Comparison of ENCODE assay signal across 22 cellular contexts in genomic region chr1:230938924-230939368, GRCh38. TPM values are rescaled to one million over a fixed set of nuclear protein-coding genes. Genes with fewer than 3 reads are reported as not detected.
DNase-seq lines count a peak whose midpoint lies in the region; ATAC-seq and TF ChIP-seq lines count a peak whose summit lies in the region.
"Had no signal": no experiment of that assay in that cellular context is flagged by ENCODE, and none has a peak within 500 bp of the region (broad histone marks: within the 10 kb centered on the region; RNA-seq: fewer than 3 reads in every experiment).

No MANE protein-coding gene starts in this region.

- intact Hi-C loops in naive thymus-derived CD4-positive, alpha-beta T cell (cut with micrococcal nuclease): loop anchor here in 1 of 2 donors (5.0 kb wide), 1 partner anchor 38 kb away; the partner anchor contains the start of genes ARV1 and TTC13

- H3K4me3 ChIP-seq in naive thymus-derived CD4-positive, alpha-beta T cell (ENCODE audit: low read length): no peak overlapping the region
- H3K4me3 ChIP-seq in suprapubic skin: no peak overlapping the region
- H3K4me3 ChIP-seq: breast epithelium, lung had no signal

- no peak overlapping the region for H3K27ac ChIP-seq in naive thymus-derived CD4-positive, alpha-beta T cell (ENCODE audit: low read depth, low read length)
- no peak overlapping the region for H3K27ac ChIP-seq in suprapubic skin
- H3K27ac ChIP-seq: breast epithelium had no signal

- peaks cover 10% of the 10 kb centered on the region for H3K4me1 Mint-ChIP-seq in activated naive CD8-positive, alpha-beta T cell treated with anti-CD3 and anti-CD28 coated beads, Interleukin-2, amount 10 ng/mL, durations not matched to agents 7 days and 5 days
- peaks cover 2% of the 10 kb centered on the region for H3K4me1 Mint-ChIP-seq in activated naive CD8-positive, alpha-beta T cell treated with anti-CD3 and anti-CD28 coated beads, Interleukin-2, amount 50 U/mL, for 24 hours
- peaks cover 24% of the 10 kb centered on the region for H3K4me1 Mint-ChIP-seq in central memory CD8-positive, alpha-beta T cell
- peaks cover 4 to 22% (median 10%) of the 10 kb centered on the region in 7 donors for H3K4me1 Mint-ChIP-seq in naive thymus-derived CD4-positive, alpha-beta T cell
- H3K4me1 Mint-ChIP-seq: WTC11 had no signal

- H3K27ac Mint-ChIP-seq in activated naive CD8-positive, alpha-beta T cell treated with anti-CD3 and anti-CD28 coated beads, Interleukin-2, amount 10 ng/mL, durations not matched to agents 7 days and 5 days: peak overlapping the region; percentile 37
- no peak overlapping the region for H3K27ac Mint-ChIP-seq in activated naive CD8-positive, alpha-beta T cell treated with anti-CD3 and anti-CD28 coated beads, Interleukin-2, amount 50 U/mL, for 24 hours
- H3K27ac Mint-ChIP-seq in central memory CD8-positive, alpha-beta T cell (ENCODE audit: low read depth): peak overlapping the region; percentile 80
- peak overlapping the region in 7 of 9 donors; percentile 1 to 58 (median 21) for H3K27ac Mint-ChIP-seq in naive thymus-derived CD4-positive, alpha-beta T cell
- H3K27ac Mint-ChIP-seq: dendritic cell treated with granulocyte-macrophage colony-stimulating factor and Interleukin-4, amounts not matched to agents 40 ng/mL and 50 ng/mL, for 4 days; HFFc6; IgD-negative memory B cell; WTC11 had no signal

- TF ChIP-seq POLR2A in suprapubic skin (IDR thresholded peaks at IDR 0.05): no peak

- H3K9me3 ChIP-seq in naive thymus-derived CD4-positive, alpha-beta T cell (ENCODE audit: control insufficient read depth in 2 of 3, low read length in 3 of 3): no peaks in the 10 kb centered on the region
- H3K9me3 ChIP-seq in suprapubic skin: no peaks in the 10 kb centered on the region
- H3K9me3 ChIP-seq: breast epithelium had no signal

- H3K36me3 Mint-ChIP-seq in activated naive CD8-positive, alpha-beta T cell treated with anti-CD3 and anti-CD28 coated beads, Interleukin-2, amount 10 ng/mL, durations not matched to agents 7 days and 5 days: peaks cover 37% of the 10 kb centered on the region
- H3K36me3 Mint-ChIP-seq in activated naive CD8-positive, alpha-beta T cell treated with anti-CD3 and anti-CD28 coated beads, Interleukin-2, amount 50 U/mL, for 24 hours (ENCODE audit: low read depth): peaks cover 22% of the 10 kb centered on the region
- peaks cover 23% of the 10 kb centered on the region for H3K36me3 Mint-ChIP-seq in central memory CD8-positive, alpha-beta T cell (ENCODE audit: insufficient read depth)
- H3K36me3 Mint-ChIP-seq in naive thymus-derived CD4-positive, alpha-beta T cell: peaks cover 8 to 47% (median 26%) of the 10 kb centered on the region in 5 donors
- H3K36me3 Mint-ChIP-seq: WTC11 had no signal

- no peak overlapping the region for H3K4me3 Mint-ChIP-seq in activated naive CD8-positive, alpha-beta T cell treated with anti-CD3 and anti-CD28 coated beads, Interleukin-2, amount 10 ng/mL, durations not matched to agents 7 days and 5 days
- no peak overlapping the region for H3K4me3 Mint-ChIP-seq in activated naive CD8-positive, alpha-beta T cell treated with anti-CD3 and anti-CD28 coated beads, Interleukin-2, amount 50 U/mL, for 24 hours
- H3K4me3 Mint-ChIP-seq in central memory CD8-positive, alpha-beta T cell: no peak overlapping the region
- no peak overlapping the region for H3K4me3 Mint-ChIP-seq in naive thymus-derived CD4-positive, alpha-beta T cell
- H3K4me3 Mint-ChIP-seq: dendritic cell treated with granulocyte-macrophage colony-stimulating factor and Interleukin-4, amounts not matched to agents 40 ng/mL and 50 ng/mL, for 4 days; HFFc6; IgD-negative memory B cell; WTC11 had no signal

- no peaks in the 10 kb centered on the region for H3K4me1 ChIP-seq in naive thymus-derived CD4-positive, alpha-beta T cell (ENCODE audit: control insufficient read depth in 2 of 2, insufficient read depth in 2 of 2, low read length in 2 of 2)
- H3K4me1 ChIP-seq in suprapubic skin: no peaks in the 10 kb centered on the region
- H3K4me1 ChIP-seq: breast epithelium had no signal

- WGBS in suprapubic skin: 78% methylated on average over 2 of the region's 2 CpGs

- ATAC-seq in activated naive CD8-positive, alpha-beta T cell treated with anti-CD3 and anti-CD28 coated beads, Interleukin-2, amount 10 ng/mL, durations not matched to agents 7 days and 5 days (ENCODE audit: low read depth): no peak
- no peak for ATAC-seq in activated naive CD8-positive, alpha-beta T cell treated with anti-CD3 and anti-CD28 coated beads, Interleukin-2, amount 50 U/mL, for 24 hours
- no peak for ATAC-seq in central memory CD8-positive, alpha-beta T cell (replicated peaks; ENCODE audit: extremely low read depth, poor library complexity, severe bottlenecking)
- ATAC-seq in naive thymus-derived CD4-positive, alpha-beta T cell: no peak
- no peak for ATAC-seq in GM21717 (IDR thresholded peaks at IDR 0.05; ENCODE audit: unreplicated experiment)
- ATAC-seq: SK-N-SH treated with all-trans-retinoic acid at 6 μM for 48 hours, WTC11 had no signal

- no peaks in the 10 kb centered on the region for H3K27me3 Mint-ChIP-seq in activated naive CD8-positive, alpha-beta T cell treated with anti-CD3 and anti-CD28 coated beads, Interleukin-2, amount 10 ng/mL, durations not matched to agents 7 days and 5 days
- no peaks in the 10 kb centered on the region for H3K27me3 Mint-ChIP-seq in activated naive CD8-positive, alpha-beta T cell treated with anti-CD3 and anti-CD28 coated beads, Interleukin-2, amount 50 U/mL, for 24 hours
- no peaks in the 10 kb centered on the region for H3K27me3 Mint-ChIP-seq in central memory CD8-positive, alpha-beta T cell
- H3K27me3 Mint-ChIP-seq in naive thymus-derived CD4-positive, alpha-beta T cell: no peaks in the 10 kb centered on the region
- H3K27me3 Mint-ChIP-seq: dendritic cell treated with granulocyte-macrophage colony-stimulating factor and Interleukin-4, amounts not matched to agents 40 ng/mL and 50 ng/mL, for 4 days; IgD-negative memory B cell had no signal

- POLR2A ChIA-PET in activated naive CD8-positive, alpha-beta T cell treated with anti-CD3 and anti-CD28 coated beads, Interleukin-2, amount 10 ng/mL, durations not matched to agents 7 days and 5 days (lab: Charles Lee): no interaction called here
- POLR2A ChIA-PET in naive thymus-derived CD4-positive, alpha-beta T cell (lab: Charles Lee): no interaction called here

- no peak for TF ChIP-seq CTCF in suprapubic skin (IDR thresholded peaks at IDR 0.05)

- CTCF ChIA-PET in naive thymus-derived CD4-positive, alpha-beta T cell (lab: Charles Lee): no interaction called here

- H3K27me3 ChIP-seq in naive thymus-derived CD4-positive, alpha-beta T cell (ENCODE audit: control insufficient read depth in 2 of 2, insufficient read depth in 2 of 2, low read length in 2 of 2): no peaks in the 10 kb centered on the region
- H3K27me3 ChIP-seq in suprapubic skin: no peaks in the 10 kb centered on the region
- H3K27me3 ChIP-seq: breast epithelium had no signal

- peaks cover 2 to 39% (median 5%) of the 10 kb centered on the region in 3 experiments for H3K36me3 ChIP-seq in naive thymus-derived CD4-positive, alpha-beta T cell (ENCODE audit: control insufficient read depth in 2 of 3, insufficient read depth in 3 of 3, low read length in 3 of 3)
- peaks cover 16% of the 10 kb centered on the region for H3K36me3 ChIP-seq in suprapubic skin
- H3K36me3 ChIP-seq: breast epithelium had no signal

- DNase-seq in activated naive CD8-positive, alpha-beta T cell treated with anti-CD3 and anti-CD28 coated beads, Interleukin-2, amount 10 ng/mL, durations not matched to agents 7 days and 5 days: no peak
- no peak for DNase-seq in activated naive CD8-positive, alpha-beta T cell treated with anti-CD3 and anti-CD28 coated beads, Interleukin-2, amount 50 U/mL, for 24 hours
- no peak for DNase-seq in central memory CD8-positive, alpha-beta T cell (ENCODE audit: low spot score in 2 of 2)
- no peak for DNase-seq in naive thymus-derived CD4-positive, alpha-beta T cell
- DNase-seq in NCI-H2227 treated with DMSO at 0.1 percent for 48 hours (lab: John Stamatoyannopoulos, UW) (no peak), suprapubic skin (ENCODE audit: low spot score in 2 of 2) (no peak), SHP77 treated with DMSO at 0.1 percent for 48 hours (lab: John Stamatoyannopoulos, UW) (no peak)
- DNase-seq: ACHN; activated CD4-positive, alpha-beta T cell treated with anti-CD3 and anti-CD28 coated beads, Interleukin-2, amount 50 U/mL, for 4 hours; activated gamma-delta T cell; amniotic stem cell; HFFc6; NCI-H1105 treated with DMSO at 0.1 percent for 48 hours; NCI-H2081; T1000 had no signal

- TF ChIP-seq EP300 in suprapubic skin (IDR thresholded peaks at IDR 0.05): no peak

- no peaks in the 10 kb centered on the region for H3K9me3 Mint-ChIP-seq in activated naive CD8-positive, alpha-beta T cell treated with anti-CD3 and anti-CD28 coated beads, Interleukin-2, amount 10 ng/mL, durations not matched to agents 7 days and 5 days
- no peaks in the 10 kb centered on the region for H3K9me3 Mint-ChIP-seq in activated naive CD8-positive, alpha-beta T cell treated with anti-CD3 and anti-CD28 coated beads, Interleukin-2, amount 50 U/mL, for 24 hours
- H3K9me3 Mint-ChIP-seq in central memory CD8-positive, alpha-beta T cell: no peaks in the 10 kb centered on the region
- no peaks in the 10 kb centered on the region for H3K9me3 Mint-ChIP-seq in naive thymus-derived CD4-positive, alpha-beta T cell
- H3K9me3 Mint-ChIP-seq: dendritic cell treated with granulocyte-macrophage colony-stimulating factor and Interleukin-4, amounts not matched to agents 40 ng/mL and 50 ng/mL, for 4 days; HFFc6; IgD-negative memory B cell; WTC11 had no signal

RNA-seq across cellular contexts. Expression of gene TTC13, which starts 39.7 kb away (rescaled TPM):
- 10 to 100 TPM; 37.7 to 43.7 TPM for total RNA-seq in activated naive CD8-positive, alpha-beta T cell treated with anti-CD3 and anti-CD28 coated beads, Interleukin-2, amount 10 ng/mL, durations not matched to agents 7 days and 5 days
- 10 to 100 TPM; 31.8 to 54.6 (median 45.1) TPM for total RNA-seq in naive thymus-derived CD4-positive, alpha-beta T cell
- polyA plus RNA-seq in naive thymus-derived CD4-positive, alpha-beta T cell: 10 to 100 TPM in 1 of 2 donors, 1 to 10 TPM in 1; 9.9 to 10.8 TPM
- total RNA-seq in suprapubic skin: 10 to 100 TPM; 16.5 to 41.2 (median 19.2) TPM

RNA-seq across cellular contexts. Expression of gene ARV1, which starts 39.9 kb away (rescaled TPM):
- total RNA-seq in activated naive CD8-positive, alpha-beta T cell treated with anti-CD3 and anti-CD28 coated beads, Interleukin-2, amount 10 ng/mL, durations not matched to agents 7 days and 5 days: 10 to 100 TPM; 17.4 to 18.6 TPM
- 10 to 100 TPM in 3 of 5 experiments, 1 to 10 TPM in 2; 5.6 to 15.2 (median 11.5) TPM for total RNA-seq in naive thymus-derived CD4-positive, alpha-beta T cell
- polyA plus RNA-seq in naive thymus-derived CD4-positive, alpha-beta T cell: 10 to 100 TPM; 32.6 to 35.8 TPM
- total RNA-seq in suprapubic skin: 10 to 100 TPM; 24.1 to 36.4 (median 29.4) TPM
